ENCODE assay signal across 22 cellular contexts in the genomic region with DNA sequence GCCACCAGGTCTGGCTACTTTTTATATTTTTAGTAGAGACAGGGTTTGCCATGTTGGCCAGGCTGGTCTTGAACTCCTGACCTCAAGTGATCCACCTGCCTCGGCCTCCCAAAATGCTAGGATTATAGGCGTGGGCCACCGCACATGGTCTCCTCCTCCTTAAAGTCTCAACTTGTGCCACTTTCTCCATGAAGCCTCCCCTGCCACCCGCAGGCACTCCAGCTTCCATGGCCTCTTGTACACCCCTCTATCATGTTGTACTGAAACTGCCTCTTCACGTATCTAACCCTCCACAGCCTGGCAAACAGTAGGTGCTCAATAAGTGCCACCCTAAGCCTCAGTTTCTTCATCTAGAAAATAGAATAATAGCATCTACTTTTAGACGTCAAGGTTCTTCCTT. TPM values are rescaled to one million over a fixed set of nuclear protein-coding genes. Genes with fewer than 3 reads are reported as not detected.
A peak's percentile ranks its signal among the peaks of the same experiment; 100 is the strongest.
DNase-seq lines count a peak whose midpoint lies in the region; ATAC-seq and TF ChIP-seq lines count a peak whose summit lies in the region.
"Had no signal": no experiment of that assay in that cellular context is flagged by ENCODE, and none has a peak within 500 bp of the region (broad histone marks: within the 10 kb centered on the region; RNA-seq: fewer than 3 reads in every experiment).

No MANE protein-coding gene starts in this region.

- no peak overlapping the region for H2BK120ac ChIP-seq in IMR-90 (ENCODE audit: low read depth, low read length)

- in situ Hi-C loops in IMR-90 (cut with MboI; ENCODE audit: low sequenced_read_pairs): no loop called here

- intact Hi-C loops in IMR-90 (cut with micrococcal nuclease) (no loop called here), vagina (cut with DNase I) (no loop called here)

- no peaks in the 10 kb centered on the region for H4K20me1 ChIP-seq in IMR-90 (ENCODE audit: insufficient read depth, low read length)
- H4K20me1 ChIP-seq: BLaER1 had no signal

- H2AK5ac ChIP-seq in IMR-90 (ENCODE audit: low read depth, low read length): no peak overlapping the region

- H3K36me3 ChIP-seq in IMR-90 (ENCODE audit: control insufficient read depth, insufficient read depth, low read length) (no peaks in the 10 kb centered on the region), lung (ENCODE audit: control insufficient read depth in 2 of 2, insufficient read depth in 2 of 2, low read length in 2 of 2) (peaks cover 0 to 2% of the 10 kb centered on the region in 2 donors), vagina (no peaks in the 10 kb centered on the region)
- H3K36me3 ChIP-seq: BE2C, BLaER1 had no signal

- H3K27ac ChIP-seq in IMR-90 (ENCODE audit: insufficient read depth, low read length): no peak overlapping the region
- H3K27ac ChIP-seq in lung (ENCODE audit: low read depth in 1 of 2, low read length in 1 of 2): no peak overlapping the region
- H3K27ac ChIP-seq in vagina: no peak overlapping the region
- H3K27ac ChIP-seq: 22Rv1, A549, BLaER1 had no signal

- H4K8ac ChIP-seq in IMR-90 (ENCODE audit: low read depth in 2 of 2, low read length in 2 of 2): no peak overlapping the region

- H3K56ac ChIP-seq in IMR-90 (ENCODE audit: extremely low read depth, insufficient read depth, low read length): no peak overlapping the region

- no peak for TF ChIP-seq RAD21 in IMR-90 (IDR thresholded peaks at IDR 0.05; ENCODE audit: low read length)

- TF ChIP-seq CTCF in IMR-90 (conservative IDR thresholded peaks at IDR 0.05; ENCODE audit: low read depth, low read length): no peak
- no peak for TF ChIP-seq CTCF in lung (IDR thresholded peaks at IDR 0.05; ENCODE audit: control extremely low read depth, extremely low read depth)
- no peak for TF ChIP-seq CTCF in vagina (IDR thresholded peaks at IDR 0.05)

- H3K4ac ChIP-seq in IMR-90 (ENCODE audit: low read depth, low read length): no peak overlapping the region

- H3K4me1 ChIP-seq in IMR-90 (ENCODE audit: control insufficient read depth, insufficient read depth, low read length): no peaks in the 10 kb centered on the region
- H3K4me1 ChIP-seq in lung (ENCODE audit: control insufficient read depth in 2 of 2, insufficient read depth in 2 of 2, low read length in 2 of 2): no peaks in the 10 kb centered on the region
- H3K4me1 ChIP-seq in vagina: no peaks in the 10 kb centered on the region
- H3K4me1 ChIP-seq: A549, BE2C, BLaER1 had no signal

- ATAC-seq in IMR-90 (ENCODE audit: low read depth): no peak
- no peak for ATAC-seq in lung (ENCODE audit: insufficient read depth, low FRiP score)
- ATAC-seq in HG02610 (IDR thresholded peaks at IDR 0.05; ENCODE audit: unreplicated experiment): no peak
- ATAC-seq: A549, GM12878 had no signal

- no peak overlapping the region for H3K9ac ChIP-seq in IMR-90 (ENCODE audit: low read depth, low read length)
- H3K9ac ChIP-seq: BLaER1 had no signal

- H3K4me2 ChIP-seq in IMR-90 (ENCODE audit: low read depth, low read length): no peak overlapping the region
- H3K4me2 ChIP-seq: A549, BLaER1 had no signal

- no peak overlapping the region for H4K5ac ChIP-seq in IMR-90 (ENCODE audit: low read depth, low read length)

- no peak overlapping the region for H3K23ac ChIP-seq in IMR-90 (ENCODE audit: low read depth, low read length)

- H3K18ac ChIP-seq in IMR-90 (ENCODE audit: low read depth, low read length): no peak overlapping the region

- no peak overlapping the region for H2BK20ac ChIP-seq in IMR-90 (ENCODE audit: low read depth, low read length)

- dilution Hi-C loops in IMR-90 (cut with HindIII; ENCODE audit: low sequenced_read_pairs, unreplicated experiment): no loop called here

- BruUV-seq in IMR-90 (replicated peaks; lab: Mats Ljungman, UMichigan): no TSS peak

- H3K27me3 ChIP-seq in IMR-90 (ENCODE audit: control insufficient read depth, insufficient read depth, low read length): peaks cover 7% of the 10 kb centered on the region
- no peaks in the 10 kb centered on the region for H3K27me3 ChIP-seq in lung (ENCODE audit: control insufficient read depth, insufficient read depth)
- H3K27me3 ChIP-seq in vagina: no peaks in the 10 kb centered on the region
- H3K27me3 ChIP-seq: BE2C, BLaER1 had no signal

- H2AFZ ChIP-seq in IMR-90 (replicated peaks; ENCODE audit: low read length, poor library complexity): no peak overlapping the region

- WGBS in IMR-90 (ENCODE audit: extremely low coverage in 2 of 2, insufficient read length in 1 of 2), 2 experiments: no CpG with 5 or more reads among the region's 6 CpGs
- WGBS in lung, 2 donors: 91 to 94% methylated on average over 6 of the region's 6 CpGs

- no peak overlapping the region for H2BK15ac ChIP-seq in IMR-90 (ENCODE audit: low read depth, low read length)

- no peak overlapping the region for H3K14ac ChIP-seq in IMR-90 (replicated peaks; ENCODE audit: low read depth, low read length)

- no peaks in the 10 kb centered on the region for H3K79me1 ChIP-seq in IMR-90 (ENCODE audit: low read depth in 1 of 2, low read length in 2 of 2)

- H2AK9ac ChIP-seq in IMR-90 (replicated peaks; ENCODE audit: low read depth, low read length, poor library complexity): peak overlapping the region; percentile 50

- H4K91ac ChIP-seq in IMR-90 (ENCODE audit: insufficient read depth, low read depth, low read length): no peak overlapping the region

- CTCF ChIA-PET in IMR-90 (lab: Yijun Ruan, JAX): no interaction called here

- POLR2A ChIA-PET in IMR-90 (lab: Charles Lee; ENCODE audit: unreplicated experiment): no interaction called here

- no peak overlapping the region for H2BK5ac ChIP-seq in IMR-90 (ENCODE audit: low read depth, low read length, poor library complexity, severe bottlenecking)

- no peaks in the 10 kb centered on the region for H3K9me1 ChIP-seq in IMR-90 (ENCODE audit: insufficient read depth, low read length)

- DNase-seq in IMR-90 (no peak), lung (ENCODE audit: low spot score) (peak; percentile 16), vagina (ENCODE audit: extremely low spot score in 2 of 2) (peak; percentile 58 to 72), AG08395 (ENCODE audit: low spot score) (no peak)
- DNase-seq: BE2C; C1 segment of cervical spinal cord; CD4-positive, alpha-beta memory T cell; CD4-positive, CD25-positive, alpha-beta regulatory T cell; CD8-positive, alpha-beta memory T cell; COR-L47; DMS 273 treated with DMSO at 0.1 percent for 48 hours; DMS153; DMS53; DMS79; DND-41; EL; GDM1 had no signal

- no peak for TF ChIP-seq POLR2A in IMR-90 (IDR thresholded peaks at IDR 0.05; ENCODE audit: low read depth, low read length)
- no peak for TF ChIP-seq POLR2A in vagina (IDR thresholded peaks at IDR 0.05)

- H3K9me3 ChIP-seq in IMR-90 (ENCODE audit: control insufficient read depth, insufficient read depth, low read length) (no peaks in the 10 kb centered on the region), lung (ENCODE audit: control insufficient read depth in 2 of 2, insufficient read depth in 1 of 2, low read length in 1 of 2) (no peaks in the 10 kb centered on the region), vagina (no peaks in the 10 kb centered on the region)
- H3K9me3 ChIP-seq: BE2C, BLaER1 had no signal

- H3K4me3 ChIP-seq in IMR-90 (ENCODE audit: insufficient read depth, low read depth, low read length) (no peak overlapping the region), lung (no peak overlapping the region), vagina (no peak overlapping the region)
- H3K4me3 ChIP-seq: A549, BLaER1, GM12878 had no signal

TF ChIP-seq in IMR-90, 13 proteins besides CTCF, POLR2A, EP300 and RAD21:
- TF ChIP-seq MXI1 (IDR thresholded peaks at IDR 0.05; ENCODE audit: borderline replicate concordance, low read depth, low read length) (no peak), CHD1 (IDR thresholded peaks at IDR 0.05; ENCODE audit: low read depth, low read length) (no peak), SMC3 (IDR thresholded peaks at IDR 0.05; ENCODE audit: low read depth, low read length) (no peak), RFX5 (IDR thresholded peaks at IDR 0.05; ENCODE audit: low read depth, low read length) (no peak)

RNA-seq across cellular contexts. Expression of gene ISG20, which starts 39.9 kb away (rescaled TPM):
- total RNA-seq in IMR-90 (2012; rRNA removed) (0.72 and 1.1 TPM in 2 replicates), lung (10 to 100 TPM; 18.5 to 35.6 TPM), vagina (15.7 TPM)
- polyA plus RNA-seq in IMR-90 (2012; rRNA removed) (1.2 and 3.1 TPM in 2 replicates), lung (10 to 100 TPM; 57.7 to 61.6 TPM)
- 1.7 and 3.0 TPM in 2 replicates for polyA plus RNA-seq in IMR-90 (2012; cell fraction: cytosol; rRNA removed)
- polyA plus RNA-seq in IMR-90 (2012; cell fraction: nucleus; rRNA removed; ENCODE audit: low replicate concordance): 3.5 and 5.7 TPM in 2 replicates

RNA-seq across cellular contexts. Expression of gene AEN, which starts 57.6 kb away (rescaled TPM):
- total RNA-seq in IMR-90 (2012; rRNA removed) (85.5 and 91.4 TPM in 2 replicates), lung (10 to 100 TPM in 1 of 2 donors, 1 to 10 TPM in 1; 4.2 to 15.4 TPM), vagina (18.4 TPM)
- polyA plus RNA-seq in IMR-90 (2012; rRNA removed) (48.6 and 55.4 TPM in 2 replicates), lung (10 to 100 TPM; 11.4 to 15.4 TPM)
- 28.8 and 37.7 TPM in 2 replicates for polyA plus RNA-seq in IMR-90 (2012; cell fraction: cytosol; rRNA removed)
- 139 and 157 TPM in 2 replicates for polyA plus RNA-seq in IMR-90 (2012; cell fraction: nucleus; rRNA removed; ENCODE audit: low replicate concordance)

Comparison
In these comparisons a context has a peak if more than half of its experiments do, and no peak if none do; other contexts are left out.
1. DNase-seq: peak in lung (single experiment) and vagina (2 of 2); none in IMR-90 (single experiment) and AG08395 (single experiment).